ENCODE assay signal across 20 cellular contexts in the genomic region with DNA sequence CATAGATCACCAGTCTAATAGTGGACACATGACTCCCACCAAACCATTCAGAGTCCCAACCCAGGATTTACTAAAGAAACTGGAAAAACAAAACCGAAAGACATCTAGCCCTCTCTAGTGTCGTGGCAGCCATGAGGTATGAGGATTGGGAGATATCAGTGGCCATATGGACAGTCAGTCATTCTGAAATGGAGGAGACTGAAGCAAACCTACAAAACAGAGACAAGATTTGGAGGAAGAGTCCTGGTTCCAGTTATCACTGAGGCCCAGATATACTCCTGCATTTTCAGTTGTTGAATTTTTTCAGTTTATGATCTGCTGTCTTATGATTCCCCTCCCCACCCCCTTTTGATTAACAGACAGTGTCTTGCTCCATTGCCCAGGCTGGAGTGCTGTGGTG.
"Had no signal": no experiment of that assay in that cellular context is flagged by ENCODE, and none has a peak within 500 bp of the region (broad histone marks: within the 10 kb centered on the region; RNA-seq: fewer than 3 reads in every experiment).

No MANE protein-coding gene starts in this region.

- ATAC-seq: esophagus mucosa; gastrocnemius medialis; heart right ventricle; pancreas; right cardiac atrium; stimulated activated effector memory CD8-positive, alpha-beta T cell treated with anti-CD3 and anti-CD28 coated beads, Interleukin-12 subunit alpha, Interleukin-12 subunit beta, amount 100 ng/mL, for 72 hours had no signal

- H3K36me3 ChIP-seq: gastrocnemius medialis, heart right ventricle, pancreas, tibial artery, upper lobe of left lung, uterus had no signal

- H3K4me3 Mint-ChIP-seq: dendritic cell treated with granulocyte-macrophage colony-stimulating factor and Interleukin-4, amounts not matched to agents 40 ng/mL and 50 ng/mL, for 4 days; naive B cell; nephron; stimulated activated effector memory CD8-positive, alpha-beta T cell treated with anti-CD3 and anti-CD28 coated beads, Interleukin-12 subunit alpha, Interleukin-12 subunit beta, amount 100 ng/mL, for 72 hours; stimulated activated naive CD8-positive, alpha-beta T cell treated with anti-CD3 and anti-CD28 coated beads, Interleukin-15, Interleukin-2, amounts not matched to agents 100 ng/mL and 50 ng/mL, for 24 hours had no signal

- H3K27ac Mint-ChIP-seq: dendritic cell treated with granulocyte-macrophage colony-stimulating factor and Interleukin-4, amounts not matched to agents 40 ng/mL and 50 ng/mL, for 4 days; naive B cell; nephron; progenitor cell of endocrine pancreas; stimulated activated effector memory CD8-positive, alpha-beta T cell treated with anti-CD3 and anti-CD28 coated beads, Interleukin-12 subunit alpha, Interleukin-12 subunit beta, amount 100 ng/mL, for 72 hours; stimulated activated naive CD8-positive, alpha-beta T cell treated with anti-CD3 and anti-CD28 coated beads, Interleukin-15, Interleukin-2, amounts not matched to agents 100 ng/mL and 50 ng/mL, for 24 hours had no signal

- H3K36me3 Mint-ChIP-seq: naive B cell; stimulated activated effector memory CD8-positive, alpha-beta T cell treated with anti-CD3 and anti-CD28 coated beads, Interleukin-12 subunit alpha, Interleukin-12 subunit beta, amount 100 ng/mL, for 72 hours had no signal

- H3K27me3 ChIP-seq: pancreas, upper lobe of left lung, uterus had no signal

- H3K9me3 ChIP-seq: gastrocnemius medialis, heart right ventricle, pancreas, tibial artery, upper lobe of left lung, uterus had no signal

- H3K9me3 Mint-ChIP-seq: dendritic cell treated with granulocyte-macrophage colony-stimulating factor and Interleukin-4, amounts not matched to agents 40 ng/mL and 50 ng/mL, for 4 days; naive B cell; nephron; stimulated activated effector memory CD8-positive, alpha-beta T cell treated with anti-CD3 and anti-CD28 coated beads, Interleukin-12 subunit alpha, Interleukin-12 subunit beta, amount 100 ng/mL, for 72 hours; stimulated activated naive CD8-positive, alpha-beta T cell treated with anti-CD3 and anti-CD28 coated beads, Interleukin-15, Interleukin-2, amounts not matched to agents 100 ng/mL and 50 ng/mL, for 24 hours had no signal

- H3K4me1 ChIP-seq: gastrocnemius medialis, uterus had no signal

- DNase-seq: gastrocnemius medialis; heart right ventricle; hypothalamus; kidney glomerular epithelial cell; mesendoderm; naive B cell; occipital lobe; pancreas; right cardiac atrium; stimulated activated CD4-positive, alpha-beta T cell treated with anti-CD3 and anti-CD28 coated beads, Interleukin-4, amount 100 ng/mL, for 1 hour; stimulated activated CD8-positive, alpha-beta memory T cell treated with anti-CD3 and anti-CD28 coated beads, Interleukin-4, amount 100 ng/mL, for 48 hours; tibial artery; upper lobe of left lung; uterus had no signal

- H3K27ac ChIP-seq: gastrocnemius medialis, heart right ventricle, pancreas, tibial artery, uterus had no signal

- H3K4me3 ChIP-seq: gastrocnemius medialis, heart right ventricle, pancreas, tibial artery, upper lobe of left lung, uterus had no signal
